Comparison of ENCODE assay signal across 28 cellular contexts in the genomic region with DNA sequence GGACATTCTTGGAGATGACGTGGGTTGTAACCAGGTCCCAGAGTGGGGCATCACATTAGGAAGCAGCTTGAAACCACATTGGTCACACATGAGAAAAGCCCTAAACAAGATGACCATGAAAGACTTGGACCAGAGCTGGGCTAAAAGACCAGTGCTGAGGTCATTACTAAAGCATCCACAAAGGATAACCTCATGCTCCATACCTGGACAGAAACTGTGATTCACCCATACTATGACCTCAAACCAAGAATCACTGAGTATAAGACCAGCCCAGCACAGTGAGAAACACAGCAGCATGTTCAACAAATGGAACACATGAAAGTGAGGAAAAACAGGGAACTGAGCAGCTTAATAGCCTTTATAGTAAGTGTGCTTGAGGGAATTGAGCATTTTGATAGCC.
"Had no signal": no experiment of that assay in that cellular context is flagged by ENCODE, and none has a peak within 500 bp of the region (broad histone marks: within the 10 kb centered on the region; RNA-seq: fewer than 3 reads in every experiment).

No MANE protein-coding gene starts in this region.

- H3K36me3 ChIP-seq: brain microvascular endothelial cell had no signal

- H3K4me3 ChIP-seq: SK-N-MC had no signal

- H3K27me3 ChIP-seq: brain microvascular endothelial cell had no signal

- DNase-seq: activated CD4-positive, alpha-beta memory T cell treated with anti-CD3 and anti-CD28 coated beads for 36 hours; activated CD4-positive, alpha-beta T cell treated with anti-CD3 and anti-CD28 coated beads, Interleukin-2, amount 10 ng/mL, durations not matched to agents 7 days and 5 days; activated CD4-positive, CD25-positive, alpha-beta regulatory T cell; activated CD8-positive, alpha-beta memory T cell treated with anti-CD3 and anti-CD28 coated beads for 24 hours; activated effector memory CD4-positive, alpha-beta T cell treated with anti-CD3 and anti-CD28 coated beads, Interleukin-2, amount 50 U/mL, for 16 hours; activated naive CD4-positive, alpha-beta T cell treated with Interleukin-2 at 50 U/mL for 16 hours; activated T-cell treated with anti-CD3 and anti-CD28 coated beads, Interleukin-2, amount 50 U/mL, for 4 hours; amygdala; brain microvascular endothelial cell; caudate nucleus; Kasumi-1; NCI-H1048; NCI-H1417; NCI-H1930; NCI-H2171; NCI-H345; NCI-H510A; NCI-H526 treated with DMSO at 0.1 percent for 48 hours; NCI-H82; NK-92 treated with Interleukin-12 subunit alpha and Interleukin-12 subunit beta, amount 100 ng/mL, for 24 hours; OCI-M1; RPMI8226; T-helper 1 cell had no signal

- H3K27ac ChIP-seq: brain microvascular endothelial cell, SK-N-MC, VCaP had no signal

- ATAC-seq: activated naive CD4-positive, alpha-beta T cell treated with anti-CD3 and anti-CD28 coated beads, Interleukin-2, amount 50 U/mL, for 72 hours; activated T-cell treated with anti-CD3 and anti-CD28 coated beads, Interleukin-2, amount 50 U/mL, for 4 hours; Panc1; Right ventricle myocardium inferior had no signal
